11 cellular contexts compared by ENCODE assay signal in genomic region chr7:102318482-102318971, GRCh38. TPM values are rescaled to one million over a fixed set of nuclear protein-coding genes. Genes with fewer than 3 reads are reported as not detected.
DNase-seq lines count a peak whose midpoint lies in the region; ATAC-seq, FAIRE-seq and TF ChIP-seq lines count a peak whose summit lies in the region.
"Had no signal": no experiment of that assay in that cellular context is flagged by ENCODE, and none has a peak within 500 bp of the region (broad histone marks: within the 10 kb centered on the region; RNA-seq: fewer than 3 reads in every experiment).

No MANE protein-coding gene starts in this region.

- no peaks in the 10 kb centered on the region for H3K9me3 ChIP-seq in Peyer's patch
- H3K9me3 ChIP-seq in stomach: no peaks in the 10 kb centered on the region

- TF ChIP-seq POLR2A in Peyer's patch (IDR thresholded peaks at IDR 0.05): no peak
- TF ChIP-seq POLR2A in stomach (IDR thresholded peaks at IDR 0.05): no peak

- WGBS in stomach, 5 donors: 52 to 69% (median 56%) methylated on average over 6 to 7 of the region's 7 CpGs

- TF ChIP-seq EP300 in stomach (IDR thresholded peaks at IDR 0.05): no peak

- peaks cover 0 to 5% (median 0%) of the 10 kb centered on the region in 4 donors for H3K4me1 ChIP-seq in Peyer's patch
- H3K4me1 ChIP-seq in stomach: peaks cover 0 to 8% (median 6%) of the 10 kb centered on the region in 4 donors

- H3K27me3 ChIP-seq in Peyer's patch: no peaks in the 10 kb centered on the region
- peaks cover 0 to 34% (median 0%) of the 10 kb centered on the region in 3 donors for H3K27me3 ChIP-seq in stomach

- TF ChIP-seq CTCF in Peyer's patch (IDR thresholded peaks at IDR 0.05) (no peak), stomach (IDR thresholded peaks at IDR 0.05) (no peak)

- DNase-seq in SIG-M5 treated with dmso at 0.1 percent for 504 hours (lab: John Stamatoyannopoulos, UW; ENCODE audit: unreplicated experiment): peak; percentile 50
- no peak for DNase-seq in SIG-M5 (lab: John Stamatoyannopoulos, UW)
- DNase-seq in Peyer's patch: peak in 2 of 3 donors; percentile 28 to 46
- peak; percentile 10 to 25 for DNase-seq in frontal cortex (ENCODE audit: low spot score in 2 of 2)
- peak; percentile 59 for DNase-seq in stomach
- no peak for DNase-seq in inferior parietal cortex (ENCODE audit: extremely low spot score)
- DNase-seq: activated T-cell treated with anti-CD3 and anti-CD28 coated beads, Interleukin-2, amount 50 U/mL, for 24 hours; NCI-H1694 treated with DMSO at 0.1 percent for 48 hours; T-helper 2 cell had no signal

- no peak overlapping the region for H3K4me3 ChIP-seq in Peyer's patch
- no peak overlapping the region for H3K4me3 ChIP-seq in stomach

- H3K27ac ChIP-seq in Peyer's patch (no peak overlapping the region), stomach (peak overlapping the region in 2 of 5 donors; percentile 27 to 33)

- ATAC-seq in HG02970 (IDR thresholded peaks at IDR 0.05; ENCODE audit: low FRiP score, unreplicated experiment): no peak
- ATAC-seq in GM21825 (IDR thresholded peaks at IDR 0.05; ENCODE audit: unreplicated experiment): no peak

- peaks cover 0 to 3% (median 0%) of the 10 kb centered on the region in 3 donors for H3K36me3 ChIP-seq in Peyer's patch
- H3K36me3 ChIP-seq in stomach: peaks cover 0 to 23% (median 8%) of the 10 kb centered on the region in 4 donors

- FAIRE-seq in frontal cortex (lab: Jason Lieb, UNC): no peak

- intact Hi-C loops in stomach (cut with DNase I; ENCODE audit: low total_unique reads): no loop called here

RNA-seq across cellular contexts. Expression of gene SH2B2, which starts 31.9 kb away (rescaled TPM):
- total RNA-seq in Peyer's patch (10 to 100 TPM in 1 of 4 donors, 1 to 10 TPM in 3; 1.8 to 13.2 (median 2.7) TPM), frontal cortex (10.2 TPM), stomach (10 to 100 TPM in 1 of 5 donors, 1 to 10 TPM in 2, under 1 TPM in 1, not detected in 1; 0.37 to 11.1 (median 6.5) TPM)
- polyA plus RNA-seq in stomach: 1 to 10 TPM; 2.3 to 2.7 (median 2.6) TPM

RNA-seq across cellular contexts. Expression of gene SPDYE6, which starts 37.7 kb away (rescaled TPM):
- total RNA-seq in Peyer's patch: not detected
- total RNA-seq in frontal cortex: not detected
- not detected for total RNA-seq in stomach
- not detected for polyA plus RNA-seq in stomach

Comparison
In these comparisons a context has a peak if more than half of its experiments do, and no peak if none do; other contexts are left out.
1. DNase-seq: peak in SIG-M5 treated with dmso at 0.1 percent for 504 hours (single experiment), Peyer's patch (2 of 3), frontal cortex (2 of 2) and stomach (single experiment); none in SIG-M5 (single experiment) and inferior parietal cortex (single experiment).